In genomic region chr1:12435639-12436344, GRCh38 we compare ENCODE assay signal across 8 cellular contexts.
DNase-seq lines count a peak whose midpoint lies in the region; ATAC-seq and TF ChIP-seq lines count a peak whose summit lies in the region.

No MANE protein-coding gene starts in this region.

- intact Hi-C loops in ascending aorta (cut with DNase I), result loop anchor here (2.0 to 5.0 kb wide), 4 partner anchors 17 to 162 kb away; no protein-coding TSS in a partner anchor

- peak in 1 of 3 donors; percentile 85 for DNase-seq in CD4-positive, CD25-positive, alpha-beta regulatory T cell
- DNase-seq in ascending aorta (ENCODE audit: low spot score in 2 of 2) (no peak), progenitor cell of endocrine pancreas (ENCODE audit: low spot score, unreplicated experiment) (no peak), middle frontal gyrus (ENCODE audit: extremely low spot score, low spot score) (no peak), NCI-H1092 treated with DMSO at 0.1 percent for 48 hours (lab: John Stamatoyannopoulos, UW) (no peak), HUDEP-2 (lab: John Stamatoyannopoulos, UW; ENCODE audit: unreplicated experiment in 76 of 76) (no peak)

- H3K4me1 ChIP-seq in CD4-positive, CD25-positive, alpha-beta regulatory T cell (ENCODE audit: control insufficient read depth, insufficient read depth, low read length, poor library complexity, severe bottlenecking), result peaks cover 44% of the 10 kb centered on the region
- H3K4me1 ChIP-seq in ascending aorta, result peaks cover 26 to 62% of the 10 kb centered on the region in 2 donors

- peak; percentile 76 to 80 for ATAC-seq in CD4-positive, CD25-positive, alpha-beta regulatory T cell (ENCODE audit: low read depth in 2 of 2)
- ATAC-seq in GM19468 (IDR thresholded peaks at IDR 0.05; ENCODE audit: extremely low read depth, unreplicated experiment), result peak; percentile 54
- ATAC-seq in HG03565 (IDR thresholded peaks at IDR 0.05; ENCODE audit: unreplicated experiment), result peak; percentile 57

- H3K9me3 Mint-ChIP-seq in CD4-positive, CD25-positive, alpha-beta regulatory T cell, result peaks cover 0 to 4% (median 0%) of the 10 kb centered on the region in 7 donors
- no peaks in the 10 kb centered on the region for H3K9me3 Mint-ChIP-seq in progenitor cell of endocrine pancreas (ENCODE audit: low read depth)

- no peaks in the 10 kb centered on the region for H3K27me3 Mint-ChIP-seq in CD4-positive, CD25-positive, alpha-beta regulatory T cell
- H3K27me3 Mint-ChIP-seq in progenitor cell of endocrine pancreas, result no peaks in the 10 kb centered on the region

- H3K27ac ChIP-seq in CD4-positive, CD25-positive, alpha-beta regulatory T cell (ENCODE audit: insufficient read depth, low read length, poor library complexity, severe bottlenecking), result peak overlapping the region; percentile 49
- peak overlapping the region; percentile 90 to 97 for H3K27ac ChIP-seq in ascending aorta

- peaks cover 19 to 80% (median 60%) of the 10 kb centered on the region in 4 donors for H3K4me1 Mint-ChIP-seq in CD4-positive, CD25-positive, alpha-beta regulatory T cell
- H3K4me1 Mint-ChIP-seq in progenitor cell of endocrine pancreas (ENCODE audit: low read depth), result peaks cover 56% of the 10 kb centered on the region

- H3K36me3 ChIP-seq in CD4-positive, CD25-positive, alpha-beta regulatory T cell (ENCODE audit: control insufficient read depth, insufficient read depth, low read length), result peaks cover 25% of the 10 kb centered on the region
- H3K36me3 ChIP-seq in ascending aorta, result no peaks in the 10 kb centered on the region

- H3K27ac Mint-ChIP-seq in CD4-positive, CD25-positive, alpha-beta regulatory T cell, result peak overlapping the region; percentile 83 to 94 (median 89)
- H3K27ac Mint-ChIP-seq in progenitor cell of endocrine pancreas, result peak overlapping the region; percentile 82

- peak overlapping the region; percentile 11 to 72 (median 64) for H3K4me3 Mint-ChIP-seq in CD4-positive, CD25-positive, alpha-beta regulatory T cell
- H3K4me3 Mint-ChIP-seq in progenitor cell of endocrine pancreas (ENCODE audit: low read depth), result no peak overlapping the region

- TF ChIP-seq CTCF in ascending aorta (IDR thresholded peaks at IDR 0.05), result no peak
- TF ChIP-seq CTCF in progenitor cell of endocrine pancreas (IDR thresholded peaks at IDR 0.05; ENCODE audit: unreplicated experiment), result no peak

- H3K27me3 ChIP-seq in CD4-positive, CD25-positive, alpha-beta regulatory T cell (ENCODE audit: control insufficient read depth, insufficient read depth, low read length), result no peaks in the 10 kb centered on the region
- no peaks in the 10 kb centered on the region for H3K27me3 ChIP-seq in ascending aorta

- peak overlapping the region; percentile 22 for H3K4me3 ChIP-seq in CD4-positive, CD25-positive, alpha-beta regulatory T cell (ENCODE audit: low read depth, low read length)
- H3K4me3 ChIP-seq in ascending aorta, result no peak overlapping the region

- H3K36me3 Mint-ChIP-seq in CD4-positive, CD25-positive, alpha-beta regulatory T cell, result peaks cover 38% of the 10 kb centered on the region
- H3K36me3 Mint-ChIP-seq in progenitor cell of endocrine pancreas (ENCODE audit: insufficient read depth), result peaks cover 20% of the 10 kb centered on the region

- H3K9me3 ChIP-seq in CD4-positive, CD25-positive, alpha-beta regulatory T cell (ENCODE audit: control insufficient read depth in 2 of 2, low read length in 2 of 2), result no peaks in the 10 kb centered on the region
- no peaks in the 10 kb centered on the region for H3K9me3 ChIP-seq in ascending aorta
